In genomic region chr7:118969370-118969769, GRCh38 we compare ENCODE assay signal across 22 cellular contexts.
DNase-seq lines count a peak whose midpoint lies in the region; TF ChIP-seq lines count a peak whose summit lies in the region.
"Had no signal": no experiment of that assay in that cellular context is flagged by ENCODE, and none has a peak within 500 bp of the region (broad histone marks: within the 10 kb centered on the region; RNA-seq: fewer than 3 reads in every experiment).

No MANE protein-coding gene starts in this region.

- H3F3A ChIP-seq in MM.1S (ENCODE audit: insufficient read depth, low read length), result no peaks in the 10 kb centered on the region
- H3F3A ChIP-seq in neural cell (ENCODE audit: insufficient read depth, low read length, poor library complexity, severe bottlenecking), result no peaks in the 10 kb centered on the region

- H3K79me2 ChIP-seq in MM.1S (ENCODE audit: low read length) (no peaks in the 10 kb centered on the region), neural cell (replicated peaks; ENCODE audit: insufficient read depth, low read length) (no peaks in the 10 kb centered on the region)

- TF ChIP-seq EP300 in neural cell (conservative IDR thresholded peaks at IDR 0.05; ENCODE audit: poor library complexity, severe bottlenecking), result peak; percentile 80

- H3K4me1 ChIP-seq in MM.1S (ENCODE audit: low read length), result no peaks in the 10 kb centered on the region
- H3K4me1 ChIP-seq: BE2C, BLaER1 had no signal

- H3K4me2 ChIP-seq in MM.1S (ENCODE audit: low read depth, low read length) (no peak overlapping the region), neural cell (ENCODE audit: low read length) (no peak overlapping the region)
- H3K4me2 ChIP-seq: BLaER1 had no signal

- H4K20me1 ChIP-seq in MM.1S (ENCODE audit: insufficient read depth, low read length), result no peaks in the 10 kb centered on the region
- H4K20me1 ChIP-seq in neural cell (ENCODE audit: insufficient read depth), result no peaks in the 10 kb centered on the region
- H4K20me1 ChIP-seq: BLaER1 had no signal

- H2AFZ ChIP-seq in MM.1S (ENCODE audit: low read length) (0 out of 2 replicates have a peak overlapping the region, but pooled peaks have one; percentile 11), neural cell (ENCODE audit: low read depth, low read length) (no peak overlapping the region)

- H3K9ac ChIP-seq in MM.1S (ENCODE audit: low read length), result no peak overlapping the region
- no peak overlapping the region for H3K9ac ChIP-seq in neural cell (ENCODE audit: low read length)
- H3K9ac ChIP-seq: BLaER1 had no signal

- H3K9me3 ChIP-seq in MM.1S (replicated peaks; ENCODE audit: insufficient read depth, low read length) (no peaks in the 10 kb centered on the region), neural cell (ENCODE audit: low read length) (no peaks in the 10 kb centered on the region)
- H3K9me3 ChIP-seq: BE2C, BLaER1 had no signal

- peak; percentile 9 for DNase-seq in NCI-H2227 (lab: John Stamatoyannopoulos, UW; ENCODE audit: unreplicated experiment)
- no peak for DNase-seq in NCI-H2227 treated with DMSO at 0.1 percent for 48 hours (lab: John Stamatoyannopoulos, UW)
- no peak for DNase-seq in MM.1S
- no peak for DNase-seq in stimulated activated CD4-positive, alpha-beta T cell treated with anti-CD3 and anti-CD28 coated beads, Interleukin-4, amount 100 ng/mL, for 24 hours
- DNase-seq: 8988T; ACHN; BE2C; C1 segment of cervical spinal cord; CD4-positive, alpha-beta memory T cell; CD4-positive, CD25-positive, alpha-beta regulatory T cell; CD8-positive, alpha-beta memory T cell; COR-L47; DMS 273 treated with DMSO at 0.1 percent for 48 hours; DMS153; DMS53; DMS79; DND-41; EL; GDM1 had no signal

- H3K4me3 ChIP-seq in MM.1S (ENCODE audit: low read length), result no peak overlapping the region
- H3K4me3 ChIP-seq in neural cell (ENCODE audit: low read length), result no peak overlapping the region
- H3K4me3 ChIP-seq: BLaER1, GM12878 had no signal

- H3K36me3 ChIP-seq in MM.1S (replicated peaks; ENCODE audit: insufficient read depth, low read length) (no peaks in the 10 kb centered on the region), neural cell (ENCODE audit: insufficient read depth, low read length) (no peaks in the 10 kb centered on the region)
- H3K36me3 ChIP-seq: BE2C, BLaER1 had no signal

- TF ChIP-seq CTCF in MM.1S (IDR thresholded peaks at IDR 0.05; ENCODE audit: low read length) (no peak), neural cell (IDR thresholded peaks at IDR 0.05; ENCODE audit: poor library complexity, severe bottlenecking) (no peak)

- no peak for TF ChIP-seq RAD21 in neural cell (conservative IDR thresholded peaks at IDR 0.05)

- H3K27me3 ChIP-seq in MM.1S (replicated peaks; ENCODE audit: insufficient read depth, low read length), result no peaks in the 10 kb centered on the region
- no peaks in the 10 kb centered on the region for H3K27me3 ChIP-seq in neural cell (ENCODE audit: insufficient read depth, low read depth, low read length)
- H3K27me3 ChIP-seq: BE2C, BLaER1 had no signal

- H3K9me2 ChIP-seq in MM.1S (replicated peaks; ENCODE audit: insufficient read depth, low read length) (no peaks in the 10 kb centered on the region), neural cell (ENCODE audit: insufficient read depth, low read length) (no peaks in the 10 kb centered on the region)

- H3K27ac ChIP-seq in MM.1S (ENCODE audit: low read length) (no peak overlapping the region), neural cell (ENCODE audit: low read length) (no peak overlapping the region)
- H3K27ac ChIP-seq: BLaER1 had no signal

TF ChIP-seq in neural cell, 6 proteins besides CTCF, POLR2A, EP300 and RAD21:
- TF ChIP-seq, protein P1, sequence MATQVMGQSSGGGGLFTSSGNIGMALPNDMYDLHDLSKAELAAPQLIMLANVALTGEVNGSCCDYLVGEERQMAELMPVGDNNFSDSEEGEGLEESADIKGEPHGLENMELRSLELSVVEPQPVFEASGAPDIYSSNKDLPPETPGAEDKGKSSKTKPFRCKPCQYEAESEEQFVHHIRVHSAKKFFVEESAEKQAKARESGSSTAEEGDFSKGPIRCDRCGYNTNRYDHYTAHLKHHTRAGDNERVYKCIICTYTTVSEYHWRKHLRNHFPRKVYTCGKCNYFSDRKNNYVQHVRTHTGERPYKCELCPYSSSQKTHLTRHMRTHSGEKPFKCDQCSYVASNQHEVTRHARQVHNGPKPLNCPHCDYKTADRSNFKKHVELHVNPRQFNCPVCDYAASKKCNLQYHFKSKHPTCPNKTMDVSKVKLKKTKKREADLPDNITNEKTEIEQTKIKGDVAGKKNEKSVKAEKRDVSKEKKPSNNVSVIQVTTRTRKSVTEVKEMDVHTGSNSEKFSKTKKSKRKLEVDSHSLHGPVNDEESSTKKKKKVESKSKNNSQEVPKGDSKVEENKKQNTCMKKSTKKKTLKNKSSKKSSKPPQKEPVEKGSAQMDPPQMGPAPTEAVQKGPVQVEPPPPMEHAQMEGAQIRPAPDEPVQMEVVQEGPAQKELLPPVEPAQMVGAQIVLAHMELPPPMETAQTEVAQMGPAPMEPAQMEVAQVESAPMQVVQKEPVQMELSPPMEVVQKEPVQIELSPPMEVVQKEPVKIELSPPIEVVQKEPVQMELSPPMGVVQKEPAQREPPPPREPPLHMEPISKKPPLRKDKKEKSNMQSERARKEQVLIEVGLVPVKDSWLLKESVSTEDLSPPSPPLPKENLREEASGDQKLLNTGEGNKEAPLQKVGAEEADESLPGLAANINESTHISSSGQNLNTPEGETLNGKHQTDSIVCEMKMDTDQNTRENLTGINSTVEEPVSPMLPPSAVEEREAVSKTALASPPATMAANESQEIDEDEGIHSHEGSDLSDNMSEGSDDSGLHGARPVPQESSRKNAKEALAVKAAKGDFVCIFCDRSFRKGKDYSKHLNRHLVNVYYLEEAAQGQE (IDR thresholded peaks at IDR 0.05; ENCODE audit: borderline replicate concordance), result no peak
- TF ChIP-seq SMC3 (conservative IDR thresholded peaks at IDR 0.05; ENCODE audit: poor library complexity) (no peak), POLR2AphosphoS5 (IDR thresholded peaks at IDR 0.05) (peak; percentile 70), EZH2 (IDR thresholded peaks at IDR 0.05; ENCODE audit: borderline replicate concordance, insufficient read depth, low read length, poor library complexity, severe bottlenecking) (no peak), TAF1 (IDR thresholded peaks at IDR 0.05; ENCODE audit: low read depth) (no peak), MXI1 (conservative IDR thresholded peaks at IDR 0.05; ENCODE audit: poor library complexity, severe bottlenecking) (no peak)
